ENCODE assay signal across 8 cellular contexts in genomic region chr3:170899455-170899854, GRCh38.
"Had no signal": no experiment of that assay in that cellular context is flagged by ENCODE, and none has a peak within 500 bp of the region (broad histone marks: within the 10 kb centered on the region; RNA-seq: fewer than 3 reads in every experiment).

No MANE protein-coding gene starts in this region.

- FAIRE-seq: G401.6, GM12878, GM12891, GM12892, GM18507, GM19239 had no signal

- ATAC-seq: GM12878 had no signal

- DNase-seq: GDM1, GF-D8 had no signal

- H3K4me3 ChIP-seq: GM12878 had no signal
